Comparison of ENCODE assay signal across 14 cellular contexts in genomic region chr7:117051808-117052207, GRCh38.
"Had no signal": no experiment of that assay in that cellular context is flagged by ENCODE, and none has a peak within 500 bp of the region (broad histone marks: within the 10 kb centered on the region; RNA-seq: fewer than 3 reads in every experiment).

No MANE protein-coding gene starts in this region.

- H3K27me3 ChIP-seq: ovary had no signal

- H3K9me3 ChIP-seq: ovary, thoracic aorta had no signal

- ATAC-seq: natural killer cell treated with Interleukin-12 subunit alpha and Interleukin-12 subunit beta and Interleukin-15 and Interleukin-18, amount 100 ng/mL, for 72 hours; stimulated activated naive CD8-positive, alpha-beta T cell treated with anti-CD3 and anti-CD28 coated beads, Interleukin-15, amount 100 ng/mL, for 72 hours had no signal

- H3K4me3 ChIP-seq: lung, ovary, thoracic aorta had no signal

- H3K36me3 ChIP-seq: ovary, thoracic aorta had no signal

- H3K27ac ChIP-seq: ovary, thoracic aorta had no signal

- FAIRE-seq: colon, endothelial cell of umbilical vein, TTC549 had no signal

- DNase-seq: activated CD4-positive, alpha-beta T cell treated with anti-CD3 and anti-CD28 coated beads, Interleukin-2, amount 10 ng/mL, durations not matched to agents 7 days and 5 days; activated CD4-positive, CD25-positive, alpha-beta regulatory T cell; activated T-cell treated with anti-CD3 and anti-CD28 coated beads for 4 hours; effector CD4-positive, alpha-beta T cell; ovary; stimulated activated CD4-positive, alpha-beta T cell treated with anti-CD3 and anti-CD28 coated beads, Interleukin-4, amount 100 ng/mL, for 4 hours; stimulated activated naive CD8-positive, alpha-beta T cell treated with anti-CD3 and anti-CD28 coated beads, Interleukin-15, amount 100 ng/mL, for 72 hours; T-helper 2 cell had no signal
